In genomic region chr17:76542566-76542971, GRCh38 we compare ENCODE assay signal across 1 cellular context.
TF ChIP-seq lines count a peak whose summit lies in the region.

No MANE protein-coding gene starts in this region.

TF ChIP-seq in HepG2, 621 proteins besides CTCF, POLR2A, EP300 and RAD21:
- TF ChIP-seq ZNF333 (CRISPR knock-in tag; IDR thresholded peaks at IDR 0.05; ENCODE audit: borderline replicate concordance) (no peak), NRL (CRISPR knock-in tag; IDR thresholded peaks at IDR 0.05; ENCODE audit: borderline replicate concordance) (0 out of 2 replicates have a peak, but pooled peaks have one; percentile 16), ZNF138 (CRISPR knock-in tag; IDR thresholded peaks at IDR 0.05; ENCODE audit: low read depth) (no peak), SAFB2 (CRISPR knock-in tag; IDR thresholded peaks at IDR 0.05; ENCODE audit: borderline replicate concordance, low read depth) (no peak)
TF ChIP-seq in HepG2: peak in this region for 1.
